In genomic region chr14:29650554-29651269, GRCh38 we compare ENCODE assay signal across 16 cellular contexts.
A peak's percentile ranks its signal among the peaks of the same experiment; 100 is the strongest.
DNase-seq lines count a peak whose midpoint lies in the region; ATAC-seq and TF ChIP-seq lines count a peak whose summit lies in the region.
"Had no signal": no experiment of that assay in that cellular context is flagged by ENCODE, and none has a peak within 500 bp of the region (broad histone marks: within the 10 kb centered on the region; RNA-seq: fewer than 3 reads in every experiment).

No MANE protein-coding gene starts in this region.

- H3K4me1 ChIP-seq in OCI-LY3 (ENCODE audit: low read length) (peaks cover 7% of the 10 kb centered on the region), adrenal gland (replicated peaks in 1 of 2) (peaks cover 14 to 28% of the 10 kb centered on the region in 2 donors), hepatocyte (ENCODE audit: insufficient read depth) (peaks cover 27% of the 10 kb centered on the region), trophoblast cell (ENCODE audit: control insufficient read depth in 1 of 2, insufficient read depth in 2 of 2, low read length in 2 of 2) (peaks cover 6 to 8% of the 10 kb centered on the region in 2 experiments), upper lobe of left lung (no peaks in the 10 kb centered on the region)
- H3K4me1 ChIP-seq: BLaER1 had no signal

- H3K9me3 ChIP-seq in OCI-LY3 (ENCODE audit: insufficient read depth, low read length) (no peaks in the 10 kb centered on the region), adrenal gland (replicated peaks in 1 of 3) (peaks cover 0 to 10% (median 0%) of the 10 kb centered on the region in 3 donors), hepatocyte (ENCODE audit: low read depth) (peaks cover 32% of the 10 kb centered on the region), trophoblast cell (ENCODE audit: insufficient read depth, low read depth, low read length) (peaks cover 2% of the 10 kb centered on the region), upper lobe of left lung (peaks cover 0 to 33% (median 24%) of the 10 kb centered on the region in 4 donors)

- no peak overlapping the region for H4K8ac ChIP-seq in trophoblast cell (ENCODE audit: low read depth, low read length)

- no peak overlapping the region for H2BK12ac ChIP-seq in trophoblast cell (ENCODE audit: low read length)

- H2AK5ac ChIP-seq in trophoblast cell (ENCODE audit: low read length), result no peak overlapping the region

- H3K36me3 ChIP-seq in OCI-LY3 (replicated peaks; ENCODE audit: low read depth, low read length) (no peaks in the 10 kb centered on the region), adrenal gland (replicated peaks in 1 of 2) (no peaks in the 10 kb centered on the region), hepatocyte (replicated peaks; ENCODE audit: insufficient read depth, low read depth) (no peaks in the 10 kb centered on the region), trophoblast cell (ENCODE audit: control insufficient read depth in 1 of 2, insufficient read depth in 2 of 2, low read length in 2 of 2) (peaks cover 0 to 2% of the 10 kb centered on the region in 2 experiments), upper lobe of left lung (no peaks in the 10 kb centered on the region)
- H3K36me3 ChIP-seq: BLaER1 had no signal

- DNase-seq in adrenal gland (no peak), hepatocyte (ENCODE audit: low spot score) (no peak), trophoblast cell (no peak), upper lobe of left lung (no peak), AG08396 (ENCODE audit: low spot score) (no peak), NCI-H146 treated with DMSO at 0.1 percent for 48 hours (lab: John Stamatoyannopoulos, UW; ENCODE audit: unreplicated experiment) (no peak)
- DNase-seq: DMS53, H9, MV-4-11, NCI-H1417 treated with DMSO at 0.1 percent for 48 hours, NCI-H2029 treated with DMSO at 0.1 percent for 48 hours, NCI-H510A, NCI-H82, SIG-M5 had no signal

- H3K4me2 ChIP-seq in OCI-LY3 (ENCODE audit: low read length) (no peak overlapping the region), hepatocyte (peak overlapping the region; percentile 44), trophoblast cell (ENCODE audit: low read length) (no peak overlapping the region)
- H3K4me2 ChIP-seq: BLaER1 had no signal

- H3K23ac ChIP-seq in trophoblast cell (ENCODE audit: low read length), result no peak overlapping the region

- WGBS in adrenal gland, 4 donors, result 69 to 71% (median 70%) methylated on average over 4 of the region's 4 CpGs
- 82% methylated on average over 4 of the region's 4 CpGs for WGBS in hepatocyte (ENCODE audit: low lambda C conversion rate, missing lambda C conversion rate)
- WGBS in trophoblast cell (ENCODE audit: extremely low coverage, insufficient coverage, insufficient read length), result no CpG with 5 or more reads among the region's 4 CpGs
- WGBS in upper lobe of left lung, 2 donors, result 88 to 90% methylated on average over 4 of the region's 4 CpGs

- H3K9ac ChIP-seq in OCI-LY3 (ENCODE audit: low read length) (no peak overlapping the region), trophoblast cell (ENCODE audit: low read length) (no peak overlapping the region)
- H3K9ac ChIP-seq: BLaER1 had no signal

- no peak overlapping the region for H4K12ac ChIP-seq in trophoblast cell (ENCODE audit: low read depth, low read length)

- intact Hi-C loops in adrenal gland (cut with DNase I), result no loop called here

- TF ChIP-seq POLR2A in adrenal gland (IDR thresholded peaks at IDR 0.05), result no peak
- no peak for TF ChIP-seq POLR2A in upper lobe of left lung (IDR thresholded peaks at IDR 0.05)

- peak overlapping the region; percentile 63 for H4K91ac ChIP-seq in trophoblast cell (ENCODE audit: low read depth, low read length)

- no peak overlapping the region for H3K14ac ChIP-seq in trophoblast cell (ENCODE audit: low read length)

- ATAC-seq in upper lobe of left lung (ENCODE audit: low FRiP score in 2 of 2), result no peak

- no peak for TF ChIP-seq CTCF in OCI-LY3 (IDR thresholded peaks at IDR 0.05; ENCODE audit: low read depth, low read length)
- TF ChIP-seq CTCF in adrenal gland (IDR thresholded peaks at IDR 0.05), result no peak
- no peak for TF ChIP-seq CTCF in hepatocyte (IDR thresholded peaks at IDR 0.05; ENCODE audit: poor library complexity)
- TF ChIP-seq CTCF in upper lobe of left lung (IDR thresholded peaks at IDR 0.05), result no peak

- H3K9me2 ChIP-seq in hepatocyte (replicated peaks; ENCODE audit: insufficient read depth), result no peaks in the 10 kb centered on the region

- peak overlapping the region; percentile 1 for H2BK120ac ChIP-seq in trophoblast cell (ENCODE audit: insufficient read depth, low read length, poor library complexity)

- peak overlapping the region; percentile 24 for H2BK5ac ChIP-seq in trophoblast cell (ENCODE audit: low read depth, low read length, poor library complexity)

- no peak overlapping the region for H3K4ac ChIP-seq in trophoblast cell (ENCODE audit: low read depth, low read length)

- H3K18ac ChIP-seq in trophoblast cell (ENCODE audit: low read length), result no peak overlapping the region

- no peak overlapping the region for H3K4me3 ChIP-seq in OCI-LY3 (ENCODE audit: low read length)
- H3K4me3 ChIP-seq in adrenal gland, result no peak overlapping the region
- H3K4me3 ChIP-seq in hepatocyte, result no peak overlapping the region
- no peak overlapping the region for H3K4me3 ChIP-seq in trophoblast cell (ENCODE audit: low read depth, low read length)
- H3K4me3 ChIP-seq in upper lobe of left lung, result no peak overlapping the region
- H3K4me3 ChIP-seq: BLaER1 had no signal

- TF ChIP-seq EP300 in upper lobe of left lung (IDR thresholded peaks at IDR 0.05), result no peak

- H4K20me1 ChIP-seq in OCI-LY3 (ENCODE audit: insufficient read depth, low read length), result no peaks in the 10 kb centered on the region
- H4K20me1 ChIP-seq in hepatocyte (ENCODE audit: insufficient read depth, poor library complexity, severe bottlenecking), result no peaks in the 10 kb centered on the region
- H4K20me1 ChIP-seq: BLaER1 had no signal

- peak overlapping the region; percentile 12; the same call in 1 of the 2 replicates for H2AFZ ChIP-seq in OCI-LY3 (ENCODE audit: low read depth, low read length)
- H2AFZ ChIP-seq in hepatocyte, result no peak overlapping the region
- no peak overlapping the region for H2AFZ ChIP-seq in trophoblast cell (ENCODE audit: insufficient read depth, low read length, poor library complexity)

- H3K79me1 ChIP-seq in trophoblast cell (ENCODE audit: low read length), result peaks cover 2% of the 10 kb centered on the region

- H3K27me3 ChIP-seq in OCI-LY3 (ENCODE audit: low read depth, low read length) (no peaks in the 10 kb centered on the region), adrenal gland (no peaks in the 10 kb centered on the region), hepatocyte (no peaks in the 10 kb centered on the region), trophoblast cell (ENCODE audit: insufficient read depth, low read length) (no peaks in the 10 kb centered on the region), upper lobe of left lung (no peaks in the 10 kb centered on the region)
- H3K27me3 ChIP-seq: BLaER1 had no signal

- H3K79me2 ChIP-seq in OCI-LY3 (ENCODE audit: low read length) (no peaks in the 10 kb centered on the region), hepatocyte (no peaks in the 10 kb centered on the region), trophoblast cell (ENCODE audit: control insufficient read depth, insufficient read depth, low read length, poor library complexity) (no peaks in the 10 kb centered on the region)

- H3K27ac ChIP-seq in OCI-LY3 (ENCODE audit: low read length) (no peak overlapping the region), adrenal gland (peak overlapping the region in 3 of 5 donors; percentile 36 to 61 (median 38)), hepatocyte (peak overlapping the region; percentile 54), trophoblast cell (ENCODE audit: low read depth, low read length) (peak overlapping the region; percentile 53), upper lobe of left lung (no peak overlapping the region)
- H3K27ac ChIP-seq: BLaER1 had no signal

Comparison
In these comparisons a context has a peak if more than half of its experiments do, and no peak if none do; other contexts are left out.
1. H3K27ac ChIP-seq: peak in adrenal gland (3 of 5), hepatocyte (single experiment) and trophoblast cell (single experiment); none in OCI-LY3 (single experiment) and upper lobe of left lung (0 of 4).